1 cellular context compared by ENCODE assay signal in the genomic region with DNA sequence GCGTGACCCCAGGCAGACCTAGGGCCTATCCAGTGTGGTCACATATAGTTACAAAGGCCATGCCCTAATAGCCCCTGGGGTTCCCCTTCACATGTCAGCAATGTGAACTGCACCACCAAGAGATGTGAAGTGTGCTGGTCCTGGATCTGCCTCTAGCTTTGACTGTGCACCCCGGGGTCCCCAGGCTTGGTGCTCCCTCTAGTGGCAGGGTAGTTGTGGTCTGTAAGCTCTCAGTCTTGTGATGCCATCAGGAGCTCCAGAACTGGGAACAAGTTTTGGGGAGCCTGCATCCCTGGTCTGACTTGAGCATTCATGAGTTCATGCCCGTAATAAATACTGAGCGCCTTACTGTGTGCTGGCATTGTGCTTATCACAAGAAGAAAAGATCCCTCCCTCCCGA.
TF ChIP-seq lines count a peak whose summit lies in the region.

No MANE protein-coding gene starts in this region.

TF ChIP-seq in H1, 55 proteins besides CTCF, POLR2A, EP300 and RAD21:
- no peak for TF ChIP-seq KDM5A (IDR thresholded peaks at IDR 0.05; ENCODE audit: low read length)
- TF ChIP-seq SUZ12 (IDR thresholded peaks at IDR 0.05; ENCODE audit: low read length): no peak
- no peak for TF ChIP-seq MAFK (IDR thresholded peaks at IDR 0.05; ENCODE audit: low read depth, low read length)
- no peak for TF ChIP-seq SIRT6 (IDR thresholded peaks at IDR 0.05; ENCODE audit: low read length)
- no peak for TF ChIP-seq TCF12 (IDR thresholded peaks at IDR 0.05; ENCODE audit: low read depth, low read length)
- TF ChIP-seq SRF (IDR thresholded peaks at IDR 0.05; ENCODE audit: low read depth, low read length): no peak
- no peak for TF ChIP-seq BRCA1 (IDR thresholded peaks at IDR 0.05; ENCODE audit: low read depth, low read length)
